9 cellular contexts compared by ENCODE assay signal in genomic region chr6:56699066-56699654, GRCh38. TPM values are rescaled to one million over a fixed set of nuclear protein-coding genes. Genes with fewer than 3 reads are reported as not detected.
DNase-seq lines count a peak whose midpoint lies in the region; ATAC-seq and TF ChIP-seq lines count a peak whose summit lies in the region.
"Had no signal": no experiment of that assay in that cellular context is flagged by ENCODE, and none has a peak within 500 bp of the region (broad histone marks: within the 10 kb centered on the region; RNA-seq: fewer than 3 reads in every experiment).

No MANE protein-coding gene starts in this region.

- peak; percentile 52 for TF ChIP-seq CTCF in osteoblast (IDR thresholded peaks at IDR 0.05; ENCODE audit: extremely low read depth, low read depth, low read length)

- peaks cover 7% of the 10 kb centered on the region for H3K36me3 ChIP-seq in osteoblast (ENCODE audit: insufficient read depth, low read length)

- H3K27me3 Mint-ChIP-seq in T-helper 17 cell = no peaks in the 10 kb centered on the region

- H3K4me2 ChIP-seq in osteoblast (ENCODE audit: insufficient read depth, low read length) = no peak overlapping the region

- H3K79me2 ChIP-seq in osteoblast (ENCODE audit: insufficient read depth, low read length) = peaks cover 71% of the 10 kb centered on the region

- H3K9me3 ChIP-seq in osteoblast (ENCODE audit: low read depth, low read length) (no peaks in the 10 kb centered on the region), T-helper 17 cell (ENCODE audit: control insufficient read depth, low read length, poor library complexity, severe bottlenecking) (no peaks in the 10 kb centered on the region)

- no peak overlapping the region for H3K27ac ChIP-seq in osteoblast (ENCODE audit: low read depth, low read length)

- no peak overlapping the region for H3K4me3 ChIP-seq in osteoblast (ENCODE audit: insufficient read depth, low read length)

- H3K36me3 Mint-ChIP-seq in T-helper 17 cell (ENCODE audit: low read depth) = peaks cover 6% of the 10 kb centered on the region
- H3K36me3 Mint-ChIP-seq: naive thymus-derived CD8-positive, alpha-beta T cell had no signal

- no peak for TF ChIP-seq POLR2A in GM18505 (IDR thresholded peaks at IDR 0.05; ENCODE audit: borderline replicate concordance, extremely low read depth, insufficient read depth, insufficient read length)

- H3K27me3 ChIP-seq in osteoblast (ENCODE audit: insufficient read depth, low read length) = no peaks in the 10 kb centered on the region

- no peak overlapping the region for H3K4me3 Mint-ChIP-seq in T-helper 17 cell
- H3K4me3 Mint-ChIP-seq: naive thymus-derived CD8-positive, alpha-beta T cell had no signal

- no peaks in the 10 kb centered on the region for H4K20me1 ChIP-seq in osteoblast (ENCODE audit: insufficient read depth, low read length)

- H3K27ac Mint-ChIP-seq in T-helper 17 cell = no peak overlapping the region
- H3K27ac Mint-ChIP-seq: naive thymus-derived CD8-positive, alpha-beta T cell had no signal

- no peak overlapping the region for H2AFZ ChIP-seq in osteoblast (ENCODE audit: low read length)

- DNase-seq in NCI-H1694 treated with DMSO at 0.1 percent for 48 hours (lab: John Stamatoyannopoulos, UW) (peak; percentile 27), NCI-H1694 (lab: John Stamatoyannopoulos, UW) (no peak), NCI-H748 treated with DMSO at 0.1 percent for 48 hours (lab: John Stamatoyannopoulos, UW) (peak; percentile 70), dermis blood vessel endothelial cell (peak; percentile 63), osteoblast (ENCODE audit: insufficient read length, low spot score, missing footprints) (peak; percentile 80), T-helper 17 cell (no peak)
- no peak for DNase-seq in central memory CD4-positive, alpha-beta T cell

- no peaks in the 10 kb centered on the region for H3K4me1 Mint-ChIP-seq in T-helper 17 cell
- H3K4me1 Mint-ChIP-seq: naive thymus-derived CD8-positive, alpha-beta T cell had no signal

- peaks cover 30% of the 10 kb centered on the region for H3K4me1 ChIP-seq in osteoblast (ENCODE audit: insufficient read depth, low read length)

- no peak for ATAC-seq in GM18505 (IDR thresholded peaks at IDR 0.05; ENCODE audit: unreplicated experiment)
- no peak for ATAC-seq in T-helper 17 cell
- ATAC-seq: naive thymus-derived CD8-positive, alpha-beta T cell had no signal

RNA-seq across cellular contexts. Expression of gene DST, which starts 56.5 kb away (rescaled TPM):
- total RNA-seq in dermis blood vessel endothelial cell = 199 and 265 TPM in 2 replicates
- total RNA-seq in osteoblast = 486 and 573 TPM in 2 replicates
- 10 to 100 TPM; 12.6 to 29.6 TPM for total RNA-seq in T-helper 17 cell

Comparison
In these comparisons a context has a peak if more than half of its experiments do, and no peak if none do; other contexts are left out.
1. DNase-seq: peak in NCI-H1694 treated with DMSO at 0.1 percent for 48 hours (single experiment), NCI-H748 treated with DMSO at 0.1 percent for 48 hours (single experiment), dermis blood vessel endothelial cell (single experiment) and osteoblast (single experiment); none in NCI-H1694 (single experiment), central memory CD4-positive, alpha-beta T cell (single experiment) and T-helper 17 cell (0 of 3).